ENCODE assay signal across 24 cellular contexts in genomic region chr15:86247249-86247955, GRCh38.
"Had no signal": no experiment of that assay in that cellular context is flagged by ENCODE, and none has a peak within 500 bp of the region (broad histone marks: within the 10 kb centered on the region; RNA-seq: fewer than 3 reads in every experiment).

No MANE protein-coding gene starts in this region.

- H3K27me3 ChIP-seq: neutrophil, pancreas, sigmoid colon, tibial artery had no signal

- H3K27me3 Mint-ChIP-seq: activated CD4-positive, alpha-beta memory T cell treated with anti-CD3 and anti-CD28 coated beads, Interleukin-2, amount 10 ng/mL, durations not matched to agents 7 days and 5 days; activated CD8-positive, alpha-beta memory T cell treated with anti-CD3 and anti-CD28 coated beads, Interleukin-2, amount 10 ng/mL, durations not matched to agents 7 days and 5 days; activated naive CD8-positive, alpha-beta T cell treated with anti-CD3 and anti-CD28 coated beads, Interleukin-2, amount 10 ng/mL, durations not matched to agents 7 days and 5 days; central memory CD8-positive, alpha-beta T cell had no signal

- H3K4me3 ChIP-seq: heart right ventricle, pancreas, sigmoid colon, tibial artery had no signal

- H3K27ac ChIP-seq: heart right ventricle, neutrophil, pancreas, sigmoid colon, tibial artery had no signal

- ATAC-seq: activated CD8-positive, alpha-beta memory T cell treated with anti-CD3 and anti-CD28 coated beads, Interleukin-2, amount 10 ng/mL, durations not matched to agents 7 days and 5 days; activated T-helper 17 cell treated with anti-CD3 and anti-CD28 coated beads, Interleukin-2, amount 50 U/mL, for 72 hours; heart right ventricle; natural killer cell; pancreas; WTC11 had no signal

- H3K9me3 Mint-ChIP-seq: activated CD4-positive, alpha-beta memory T cell treated with anti-CD3 and anti-CD28 coated beads, Interleukin-2, amount 10 ng/mL, durations not matched to agents 7 days and 5 days; activated naive CD8-positive, alpha-beta T cell treated with anti-CD3 and anti-CD28 coated beads, Interleukin-2, amount 10 ng/mL, durations not matched to agents 7 days and 5 days; activated T-helper 17 cell treated with anti-CD3 and anti-CD28 coated beads, Interleukin-2, amount 50 U/mL, for 72 hours; brain; central memory CD8-positive, alpha-beta T cell; natural killer cell; T-helper 2 cell treated with Interferon-gamma antibody and Interleukin-4, amounts not matched to agents 5 μg/mL and 100 μg/mL, for 36 hours had no signal

- H3K36me3 Mint-ChIP-seq: activated CD8-positive, alpha-beta memory T cell treated with anti-CD3 and anti-CD28 coated beads, Interleukin-2, amount 10 ng/mL, durations not matched to agents 7 days and 5 days; activated naive CD8-positive, alpha-beta T cell treated with anti-CD3 and anti-CD28 coated beads, Interleukin-2, amount 10 ng/mL, durations not matched to agents 7 days and 5 days; brain; immature natural killer cell; natural killer cell; WTC11 had no signal

- DNase-seq: activated CD4-positive, alpha-beta memory T cell treated with anti-CD3 and anti-CD28 coated beads, Interleukin-2, amount 10 ng/mL, durations not matched to agents 7 days and 5 days; activated CD4-positive, alpha-beta T cell treated with anti-CD3 and anti-CD28 coated beads for 48 hours; activated CD8-positive, alpha-beta memory T cell treated with anti-CD3 and anti-CD28 coated beads, Interleukin-2, amount 10 ng/mL, durations not matched to agents 7 days and 5 days; activated naive CD4-positive, alpha-beta T cell; activated naive CD8-positive, alpha-beta T cell treated with anti-CD3 and anti-CD28 coated beads, Interleukin-2, amount 10 ng/mL, durations not matched to agents 7 days and 5 days; activated T-cell treated with anti-CD3 and anti-CD28 coated beads, Interleukin-2, amount 50 U/mL, for 1 hour; anterior cingulate cortex; cortex of kidney; heart right ventricle; immature natural killer cell; kidney glomerular epithelial cell; mesendoderm; natural killer cell; sigmoid colon; stimulated activated CD8-positive, alpha-beta memory T cell treated with anti-CD3 and anti-CD28 coated beads, Interleukin-4, amount 100 ng/mL, for 48 hours; stimulated activated naive CD4-positive, alpha-beta T cell treated with Interleukin-2 at 50 U/mL for 16 hours; tibial artery had no signal

- H3K9me3 ChIP-seq: heart right ventricle, neutrophil, pancreas, sigmoid colon, tibial artery had no signal

- H3K4me1 ChIP-seq: heart right ventricle, pancreas, sigmoid colon, tibial artery had no signal

- H3K4me3 Mint-ChIP-seq: activated CD4-positive, alpha-beta memory T cell treated with anti-CD3 and anti-CD28 coated beads, Interleukin-2, amount 10 ng/mL, durations not matched to agents 7 days and 5 days; activated CD8-positive, alpha-beta memory T cell treated with anti-CD3 and anti-CD28 coated beads, Interleukin-2, amount 10 ng/mL, durations not matched to agents 7 days and 5 days; activated naive CD8-positive, alpha-beta T cell treated with anti-CD3 and anti-CD28 coated beads, Interleukin-2, amount 10 ng/mL, durations not matched to agents 7 days and 5 days; activated T-helper 17 cell treated with anti-CD3 and anti-CD28 coated beads, Interleukin-2, amount 50 U/mL, for 72 hours; brain; central memory CD8-positive, alpha-beta T cell; immature natural killer cell; natural killer cell; T-helper 2 cell treated with Interferon-gamma antibody and Interleukin-4, amounts not matched to agents 5 μg/mL and 100 μg/mL, for 36 hours; WTC11 had no signal

- H3K4me1 Mint-ChIP-seq: activated CD4-positive, alpha-beta memory T cell treated with anti-CD3 and anti-CD28 coated beads, Interleukin-2, amount 10 ng/mL, durations not matched to agents 7 days and 5 days; activated CD8-positive, alpha-beta memory T cell treated with anti-CD3 and anti-CD28 coated beads, Interleukin-2, amount 10 ng/mL, durations not matched to agents 7 days and 5 days; activated naive CD8-positive, alpha-beta T cell treated with anti-CD3 and anti-CD28 coated beads, Interleukin-2, amount 10 ng/mL, durations not matched to agents 7 days and 5 days; activated T-helper 17 cell treated with anti-CD3 and anti-CD28 coated beads, Interleukin-2, amount 50 U/mL, for 72 hours; brain; central memory CD8-positive, alpha-beta T cell; immature natural killer cell; natural killer cell had no signal

- H3K27ac Mint-ChIP-seq: activated CD4-positive, alpha-beta memory T cell treated with anti-CD3 and anti-CD28 coated beads, Interleukin-2, amount 10 ng/mL, durations not matched to agents 7 days and 5 days; activated CD8-positive, alpha-beta memory T cell treated with anti-CD3 and anti-CD28 coated beads, Interleukin-2, amount 10 ng/mL, durations not matched to agents 7 days and 5 days; activated naive CD8-positive, alpha-beta T cell treated with anti-CD3 and anti-CD28 coated beads, Interleukin-2, amount 10 ng/mL, durations not matched to agents 7 days and 5 days; activated T-helper 17 cell treated with anti-CD3 and anti-CD28 coated beads, Interleukin-2, amount 50 U/mL, for 72 hours; brain; immature natural killer cell; natural killer cell; T-helper 2 cell treated with Interferon-gamma antibody and Interleukin-4, amounts not matched to agents 5 μg/mL and 100 μg/mL, for 36 hours; WTC11 had no signal

- H3K36me3 ChIP-seq: heart right ventricle, neutrophil, pancreas, sigmoid colon, tibial artery had no signal
